ENCODE assay signal across 10 cellular contexts in genomic region chr13:59734393-59734792, GRCh38.
A peak's percentile ranks its signal among the peaks of the same experiment; 100 is the strongest.
DNase-seq lines count a peak whose midpoint lies in the region; ATAC-seq and TF ChIP-seq lines count a peak whose summit lies in the region.
"Had no signal": no experiment of that assay in that cellular context is flagged by ENCODE, and none has a peak within 500 bp of the region (broad histone marks: within the 10 kb centered on the region; RNA-seq: fewer than 3 reads in every experiment).

No MANE protein-coding gene starts in this region.

- no peak overlapping the region for H2BK20ac ChIP-seq in H9 (ENCODE audit: low read depth, low read length, poor library complexity, severe bottlenecking)

- DNase-seq in OCI-M1 (lab: John Stamatoyannopoulos, UW) (peak; percentile 15), H9 (no peak), nucleus accumbens (lab: John Stamatoyannopoulos, UW) (no peak), islet precursor cell (no peak)
- no peak for DNase-seq in stimulated activated CD4-positive, alpha-beta T cell treated with anti-CD3 and anti-CD28 coated beads, Interleukin-4, amount 100 ng/mL, for 24 hours
- DNase-seq: mammary epithelial cell had no signal

- no peak overlapping the region for H3K4ac ChIP-seq in H9 (ENCODE audit: low read depth, low read length)

- H3K23me2 ChIP-seq in H9 (ENCODE audit: insufficient read length, low read depth, low read length, poor library complexity, severe bottlenecking) = no peaks in the 10 kb centered on the region

- no peak overlapping the region for H3K23ac ChIP-seq in H9 (ENCODE audit: insufficient read length, low read depth, low read length)

- no CpG with 5 or more reads among the region's 6 CpGs for WGBS in H9 (ENCODE audit: extremely low coverage, insufficient read length, low lambda C conversion rate)

- no peaks in the 10 kb centered on the region for H4K20me1 ChIP-seq in H9 (ENCODE audit: control insufficient read depth, insufficient read depth, insufficient read length)

- H3K27ac Mint-ChIP-seq in H9 = 0 out of 7 replicates have a peak overlapping the region, but pooled peaks of 1 of the 3 experiments have one; percentile 11

- no peaks in the 10 kb centered on the region for H3K9me3 Mint-ChIP-seq in H9

- no peak overlapping the region for H2BK120ac ChIP-seq in H9 (ENCODE audit: low read depth, low read length, poor library complexity, severe bottlenecking)

- H4K8ac ChIP-seq in H9 (replicated peaks; ENCODE audit: insufficient read length, low read depth, low read length) = no peak overlapping the region

- H2BK5ac ChIP-seq in H9 (ENCODE audit: insufficient read length, low read length) = no peak overlapping the region

- no peak overlapping the region for H2BK12ac ChIP-seq in H9 (ENCODE audit: insufficient read length, low read depth, low read length)

- H3K56ac ChIP-seq in H9 (ENCODE audit: insufficient read length, low read depth, low read length) = no peak overlapping the region

- no peak for TF ChIP-seq CTCF in H9 (conservative IDR thresholded peaks at IDR 0.05)

- H2AFZ ChIP-seq in H9 (ENCODE audit: low read length) = no peak overlapping the region

- H3T11ph ChIP-seq in H9 (ENCODE audit: low read length) = no peak overlapping the region

- H3K27me3 ChIP-seq in H9 (ENCODE audit: insufficient read depth, low read length) = no peaks in the 10 kb centered on the region

- no peak overlapping the region for H3K9ac ChIP-seq in H9 (ENCODE audit: extremely low read depth, insufficient read length, low read length)

- no peak overlapping the region for H4K5ac ChIP-seq in H9 (ENCODE audit: insufficient read length, low read depth, low read length)

- ATAC-seq in GM18498 (IDR thresholded peaks at IDR 0.05; ENCODE audit: unreplicated experiment) = peak; percentile 100
- peak; percentile 100 for ATAC-seq in GM19395 (IDR thresholded peaks at IDR 0.05; ENCODE audit: unreplicated experiment)
- peak; percentile 100 for ATAC-seq in HG02981 (IDR thresholded peaks at IDR 0.05; ENCODE audit: unreplicated experiment)

- no peaks in the 10 kb centered on the region for H3K9me3 ChIP-seq in H9 (ENCODE audit: control insufficient read depth, low read depth, low read length)

- no peak overlapping the region for H2AK5ac ChIP-seq in H9 (ENCODE audit: insufficient read length, low read length)

- no peaks in the 10 kb centered on the region for H3K79me2 ChIP-seq in H9 (ENCODE audit: insufficient read depth, low read length)

- no peaks in the 10 kb centered on the region for H3K27me3 Mint-ChIP-seq in H9 (ENCODE audit: low read depth)

- no peak overlapping the region for H3K4me3 Mint-ChIP-seq in H9

- H3K18ac ChIP-seq in H9 (ENCODE audit: insufficient read length, low read depth, low read length) = no peak overlapping the region

- no peak overlapping the region for H3K14ac ChIP-seq in H9 (ENCODE audit: insufficient read depth, low read length)

- no peak overlapping the region for H3K27ac ChIP-seq in H9 (ENCODE audit: insufficient read length, low read depth, low read length)
- H3K27ac ChIP-seq: SK-N-MC had no signal

- no peak overlapping the region for H4K91ac ChIP-seq in H9 (ENCODE audit: insufficient read length, low read depth, low read length)

- H2BK15ac ChIP-seq in H9 (ENCODE audit: low read depth, low read length) = no peak overlapping the region

- no peaks in the 10 kb centered on the region for H3K4me1 ChIP-seq in H9 (ENCODE audit: insufficient read depth, low read length)

- H3K79me1 ChIP-seq in H9 (ENCODE audit: insufficient read depth, low read depth, low read length, poor library complexity, severe bottlenecking) = no peaks in the 10 kb centered on the region

- H3K4me1 Mint-ChIP-seq in H9 = peaks cover 0 to under 1% of the 10 kb centered on the region in 2 experiments; a peak in 2 of 4 replicates

- no peak overlapping the region for H3K4me2 ChIP-seq in H9 (ENCODE audit: insufficient read depth, insufficient read length, low read length)

- H3K36me3 Mint-ChIP-seq in H9 (ENCODE audit: insufficient read depth in 1 of 3, low read depth in 3 of 3) = no peaks in the 10 kb centered on the region
